Comparison of ENCODE assay signal across 33 cellular contexts in the genomic region with DNA sequence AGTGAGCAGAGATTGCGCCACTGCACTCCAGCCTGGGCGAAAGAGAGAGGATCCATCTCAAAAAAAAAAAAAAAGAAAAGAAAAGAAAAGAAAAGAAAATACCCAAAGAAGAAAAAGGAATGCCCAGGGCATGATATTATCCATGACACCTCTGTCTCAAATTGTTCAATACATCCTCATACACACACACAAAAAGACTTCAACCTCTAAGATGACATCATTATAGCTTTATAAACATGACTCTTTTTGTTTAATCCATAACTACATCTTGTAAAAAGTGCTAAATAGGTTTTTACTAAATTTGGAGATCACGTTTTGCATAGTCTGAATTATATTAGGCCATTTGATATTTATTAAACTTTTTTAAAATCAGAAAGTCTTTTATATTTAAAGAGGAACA. TPM values are rescaled to one million over a fixed set of nuclear protein-coding genes. Genes with fewer than 3 reads are reported as not detected.
"Had no signal": no experiment of that assay in that cellular context is flagged by ENCODE, and none has a peak within 500 bp of the region (broad histone marks: within the 10 kb centered on the region; RNA-seq: fewer than 3 reads in every experiment).

No MANE protein-coding gene starts in this region.

- H3K4me3 ChIP-seq: adrenal gland, ascending aorta, body of pancreas, breast epithelium, cardiac muscle cell had no signal

- H3K36me3 ChIP-seq: adrenal gland, ascending aorta, brain microvascular endothelial cell, breast epithelium, cardiac muscle cell had no signal

- H3K27me3 ChIP-seq: adrenal gland, ascending aorta, body of pancreas, brain microvascular endothelial cell, breast epithelium, cardiac muscle cell had no signal

- DNase-seq: activated effector memory CD4-positive, alpha-beta T cell treated with anti-CD3 and anti-CD28 coated beads, Interleukin-2, amount 50 U/mL, for 16 hours; activated effector memory CD4-positive, alpha-beta T cell treated with Interleukin-2 at 50 U/mL for 16 hours; activated gamma-delta T cell; activated gamma-delta T cell treated with Interleukin-2 at 50 U/mL for 16 hours; activated naive CD4-positive, alpha-beta T cell; activated naive CD4-positive, alpha-beta T cell treated with anti-CD3 and anti-CD28 coated beads for 36 hours; activated naive CD4-positive, alpha-beta T cell treated with anti-CD3 and anti-CD28 coated beads, Interleukin-2, amount 10 ng/mL, durations not matched to agents 7 days and 5 days; activated naive CD4-positive, alpha-beta T cell treated with anti-CD3 and anti-CD28 coated beads, Interleukin-2, amount 50 U/mL, for 16 hours; activated naive CD4-positive, alpha-beta T cell treated with Interleukin-2 at 50 U/mL for 16 hours; activated naive CD8-positive, alpha-beta T cell treated with anti-CD3 and anti-CD28 coated beads for 36 hours; activated naive CD8-positive, alpha-beta T cell treated with anti-CD3 and anti-CD28 coated beads, Interleukin-2, amount 10 ng/mL, durations not matched to agents 7 days and 5 days; activated naive CD8-positive, alpha-beta T cell treated with anti-CD3 and anti-CD28 coated beads, Interleukin-2, amount 50 U/mL, for 24 hours; activated T-cell treated with anti-CD3 and anti-CD28 coated beads, Interleukin-2, amount 50 U/mL, for 24 hours; activated T-cell treated with anti-CD3 and anti-CD28 coated beads, Interleukin-2, amount 50 U/mL, for 4 hours; activated T-cell treated with anti-CD3 and anti-CD28 coated beads, Interleukin-2, amount 50 U/mL, for 48 hours; activated T-cell treated with anti-CD3 and anti-CD28 coated beads, Interleukin-2, amount 50 U/mL, for 72 hours; adrenal gland; amniotic stem cell; amygdala; anterior cingulate cortex; aorta; body of pancreas; brain microvascular endothelial cell; caudate nucleus; central memory CD4-positive, alpha-beta T cell; cerebellar nuclear complex had no signal

- H3K27ac ChIP-seq: adrenal gland, ascending aorta, body of pancreas, brain microvascular endothelial cell, breast epithelium, cardiac muscle cell had no signal

- ATAC-seq: activated naive CD4-positive, alpha-beta T cell treated with anti-CD3 and anti-CD28 coated beads, Interleukin-2, amount 50 U/mL, for 72 hours; activated T-cell treated with anti-CD3 and anti-CD28 coated beads, Interleukin-2, amount 50 U/mL, for 4 hours; activated T-cell treated with anti-CD3 and anti-CD28 coated beads, Interleukin-2, amount 50 U/mL, for 72 hours; activated T-helper 17 cell treated with anti-CD3 and anti-CD28 coated beads, Interleukin-2, amount 50 U/mL, for 72 hours; body of pancreas had no signal

- FAIRE-seq: astrocyte, bronchial epithelial cell had no signal

- H3K4me1 ChIP-seq: adrenal gland, ascending aorta, body of pancreas, breast epithelium had no signal

- H3K9me3 ChIP-seq: adrenal gland, ascending aorta, body of pancreas, breast epithelium had no signal

RNA-seq across cellular contexts. Expression of a gene that starts 33.1 kb away (rescaled TPM):
- total RNA-seq: ascending aorta had no signal
